20 cellular contexts compared by ENCODE assay signal in genomic region chr1:55559111-55559510, GRCh38.
A peak's percentile ranks its signal among the peaks of the same experiment; 100 is the strongest.
DNase-seq lines count a peak whose midpoint lies in the region; TF ChIP-seq lines count a peak whose summit lies in the region.
"Had no signal": no experiment of that assay in that cellular context is flagged by ENCODE, and none has a peak within 500 bp of the region (broad histone marks: within the 10 kb centered on the region; RNA-seq: fewer than 3 reads in every experiment).

No MANE protein-coding gene starts in this region.

- H3K27me3 Mint-ChIP-seq in H9 (ENCODE audit: low read depth) (peaks cover 3% of the 10 kb centered on the region; the same call in 1 of the 2 replicates), osteocyte (ENCODE audit: unreplicated experiment) (no peaks in the 10 kb centered on the region)

- no peak overlapping the region for H4K5ac ChIP-seq in H9 (ENCODE audit: insufficient read length, low read depth, low read length)

- H2BK120ac ChIP-seq in H9 (ENCODE audit: low read depth, low read length, poor library complexity, severe bottlenecking), result no peak overlapping the region

- H2BK5ac ChIP-seq in H9 (ENCODE audit: insufficient read length, low read length), result no peak overlapping the region

- no peak for TF ChIP-seq CTCF in H9 (conservative IDR thresholded peaks at IDR 0.05)
- TF ChIP-seq CTCF in epithelial cell of esophagus (IDR thresholded peaks at IDR 0.05; ENCODE audit: insufficient read depth, low read depth, low read length, missing control alignments), result no peak
- no peak for TF ChIP-seq CTCF in osteocyte (IDR thresholded peaks at IDR 0.05)

- H3K4me1 Mint-ChIP-seq in H9 (no peaks in the 10 kb centered on the region; a peak in 1 of 4 replicates), osteocyte (ENCODE audit: unreplicated experiment) (peaks cover 26% of the 10 kb centered on the region)

- no peaks in the 10 kb centered on the region for H3K4me1 ChIP-seq in H9 (ENCODE audit: insufficient read depth, low read length)
- H3K4me1 ChIP-seq: sigmoid colon had no signal

- H4K20me1 ChIP-seq in H9 (ENCODE audit: control insufficient read depth, insufficient read depth, insufficient read length), result no peaks in the 10 kb centered on the region

- no peaks in the 10 kb centered on the region for H3K36me3 Mint-ChIP-seq in H9 (ENCODE audit: insufficient read depth in 1 of 3, low read depth in 3 of 3)
- no peaks in the 10 kb centered on the region for H3K36me3 Mint-ChIP-seq in osteocyte (ENCODE audit: unreplicated experiment)

- no peak overlapping the region for H3T11ph ChIP-seq in H9 (ENCODE audit: low read length)

- H3K27ac ChIP-seq in H9 (ENCODE audit: insufficient read length, low read depth, low read length), result no peak overlapping the region
- H3K27ac ChIP-seq: sigmoid colon had no signal

- H2BK12ac ChIP-seq in H9 (ENCODE audit: insufficient read length, low read depth, low read length), result no peak overlapping the region

- H3K4ac ChIP-seq in H9 (ENCODE audit: low read depth, low read length), result no peak overlapping the region

- peak overlapping the region; percentile 84 for H4K8ac ChIP-seq in H9 (replicated peaks; ENCODE audit: insufficient read length, low read depth, low read length)

- H2AK5ac ChIP-seq in H9 (ENCODE audit: insufficient read length, low read length), result no peak overlapping the region

- H3K18ac ChIP-seq in H9 (ENCODE audit: insufficient read length, low read depth, low read length), result no peak overlapping the region

- peak; percentile 49 for DNase-seq in AG20443 (ENCODE audit: low spot score)
- no peak for DNase-seq in H9
- peak; percentile 42 for DNase-seq in epithelial cell of esophagus (ENCODE audit: low read depth)
- DNase-seq in osteocyte (ENCODE audit: extremely low spot score, unreplicated experiment), result no peak
- no peak for DNase-seq in stimulated activated CD8-positive, alpha-beta memory T cell treated with anti-CD3 and anti-CD28 coated beads, Interleukin-4, amount 100 ng/mL, for 48 hours
- no peak for DNase-seq in DMS79 treated with DMSO at 0.1 percent for 48 hours (lab: John Stamatoyannopoulos, UW)
- DNase-seq in cerebellar nuclear complex (lab: John Stamatoyannopoulos, UW), result no peak
- no peak for DNase-seq in NCI-H345 treated with DMSO at 0.1 percent for 48 hours (lab: John Stamatoyannopoulos, UW; ENCODE audit: unreplicated experiment)
- DNase-seq: activated CD8-positive, alpha-beta memory T cell treated with anti-CD3 and anti-CD28 coated beads for 24 hours; activated naive CD4-positive, alpha-beta T cell treated with anti-CD3 and anti-CD28 coated beads, Interleukin-2, amount 50 U/mL, for 16 hours; activated T-cell treated with anti-CD3 and anti-CD28 coated beads, Interleukin-2, amount 50 U/mL, for 48 hours; central memory CD4-positive, alpha-beta T cell; foreskin melanocyte; GDM1; islet precursor cell; Karpas-422; mammary epithelial cell; MV-4-11; NCI-H187; sigmoid colon had no signal

- H3K23me2 ChIP-seq in H9 (ENCODE audit: insufficient read length, low read depth, low read length, poor library complexity, severe bottlenecking), result no peaks in the 10 kb centered on the region

- H2BK20ac ChIP-seq in H9 (ENCODE audit: low read depth, low read length, poor library complexity, severe bottlenecking), result no peak overlapping the region

- no peaks in the 10 kb centered on the region for H3K79me1 ChIP-seq in H9 (ENCODE audit: insufficient read depth, low read depth, low read length, poor library complexity, severe bottlenecking)

- H3K23ac ChIP-seq in H9 (ENCODE audit: insufficient read length, low read depth, low read length), result no peak overlapping the region

- H3K4me3 ChIP-seq in epithelial cell of esophagus (ENCODE audit: low read length), result no peak overlapping the region
- H3K4me3 ChIP-seq: sigmoid colon had no signal

- H3K14ac ChIP-seq in H9 (ENCODE audit: insufficient read depth, low read length), result no peak overlapping the region

- H3K4me2 ChIP-seq in H9 (ENCODE audit: insufficient read depth, insufficient read length, low read length), result no peak overlapping the region

- H3K9me3 ChIP-seq in H9 (ENCODE audit: control insufficient read depth, low read depth, low read length), result no peaks in the 10 kb centered on the region
- H3K9me3 ChIP-seq: sigmoid colon had no signal

- H3K27me3 ChIP-seq in H9 (ENCODE audit: insufficient read depth, low read length), result no peaks in the 10 kb centered on the region
- H3K27me3 ChIP-seq: sigmoid colon had no signal

- no peaks in the 10 kb centered on the region for H3K79me2 ChIP-seq in H9 (ENCODE audit: insufficient read depth, low read length)

- peak overlapping the region; percentile 75 for H4K91ac ChIP-seq in H9 (ENCODE audit: insufficient read length, low read depth, low read length)

- WGBS in H9 (ENCODE audit: extremely low coverage, insufficient read length, low lambda C conversion rate), result no CpG with 5 or more reads among the region's 5 CpGs

- H3K4me3 Mint-ChIP-seq in H9, result no peak overlapping the region
- no peak overlapping the region for H3K4me3 Mint-ChIP-seq in osteocyte (ENCODE audit: unreplicated experiment)

- H3K56ac ChIP-seq in H9 (ENCODE audit: insufficient read length, low read depth, low read length), result no peak overlapping the region

- H3K27ac Mint-ChIP-seq in H9 (no peak overlapping the region), osteocyte (ENCODE audit: unreplicated experiment) (peak overlapping the region; percentile 67)

- H2BK15ac ChIP-seq in H9 (ENCODE audit: low read depth, low read length), result no peak overlapping the region

- no peak overlapping the region for H3K9ac ChIP-seq in H9 (ENCODE audit: extremely low read depth, insufficient read length, low read length)

- H2AFZ ChIP-seq in H9 (ENCODE audit: low read length), result no peak overlapping the region

- H3K9me3 Mint-ChIP-seq in H9 (no peaks in the 10 kb centered on the region), osteocyte (ENCODE audit: unreplicated experiment) (no peaks in the 10 kb centered on the region)

Comparison
In these comparisons a context has a peak if more than half of its experiments do, and no peak if none do; other contexts are left out.
1. DNase-seq: peak in AG20443 (single experiment) and epithelial cell of esophagus (single experiment); none in H9 (single experiment), osteocyte (single experiment), stimulated activated CD8-positive, alpha-beta memory T cell treated with anti-CD3 and anti-CD28 coated beads, Interleukin-4, amount 100 ng/mL, for 48 hours (single experiment), DMS79 treated with DMSO at 0.1 percent for 48 hours (single experiment), cerebellar nuclear complex (0 of 2) and NCI-H345 treated with DMSO at 0.1 percent for 48 hours (single experiment).